ENCODE assay signal across 8 cellular contexts in the genomic region with DNA sequence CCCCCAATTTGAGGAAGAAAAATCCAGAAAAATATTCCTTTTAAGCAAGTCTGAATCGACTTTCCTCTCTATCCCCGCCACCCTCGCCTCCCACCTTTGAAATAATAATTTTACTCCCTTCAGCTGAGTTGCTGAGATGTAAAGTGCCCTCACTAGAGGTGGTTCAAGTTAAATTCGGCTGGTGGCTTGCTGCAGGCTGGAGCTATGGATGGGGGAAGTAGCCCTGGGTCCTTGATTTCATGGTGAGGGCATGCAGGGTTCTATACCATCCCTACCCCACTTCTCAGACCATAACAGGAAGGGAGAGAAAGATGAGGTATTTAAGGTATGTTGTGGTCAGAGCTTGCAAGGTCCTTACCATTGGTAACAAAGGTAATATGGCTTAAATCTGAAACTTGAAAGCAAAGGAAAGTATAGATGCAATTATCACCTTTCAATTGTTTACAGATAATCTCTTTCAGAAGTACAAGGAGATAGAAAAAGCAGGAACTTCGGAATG.
DNase-seq lines count a peak whose midpoint lies in the region; ATAC-seq and TF ChIP-seq lines count a peak whose summit lies in the region.

No MANE protein-coding gene starts in this region.

- H2BK12ac ChIP-seq in trophoblast cell (ENCODE audit: low read length) = peak overlapping the region; percentile 82

- no peak for TF ChIP-seq CTCF in choroid plexus epithelial cell (conservative IDR thresholded peaks at IDR 0.05; ENCODE audit: low read depth, low read length)

- no peak overlapping the region for H3K23ac ChIP-seq in trophoblast cell (ENCODE audit: low read length)

- H2AFZ ChIP-seq in trophoblast cell (ENCODE audit: insufficient read depth, low read length, poor library complexity) = no peak overlapping the region

- peak overlapping the region; percentile 57; the same call in 1 of the 2 replicates for H3K4me3 ChIP-seq in GM08714 (ENCODE audit: low read length)
- H3K4me3 ChIP-seq in choroid plexus epithelial cell (ENCODE audit: low read depth, low read length) = peak overlapping the region; percentile 68
- no peak overlapping the region for H3K4me3 ChIP-seq in trophoblast cell (ENCODE audit: low read depth, low read length)

- H4K91ac ChIP-seq in trophoblast cell (ENCODE audit: low read depth, low read length) = peak overlapping the region; percentile 20

- no CpG with 5 or more reads among the region's 5 CpGs for WGBS in trophoblast cell (ENCODE audit: extremely low coverage, insufficient coverage, insufficient read length)

- H3K4me2 ChIP-seq in trophoblast cell (ENCODE audit: low read length) = peak overlapping the region; percentile 51

- H3K79me1 ChIP-seq in trophoblast cell (ENCODE audit: low read length) = peaks cover 25% of the 10 kb centered on the region

- H2AK5ac ChIP-seq in trophoblast cell (ENCODE audit: low read length) = no peak overlapping the region

- H3K4me1 ChIP-seq in trophoblast cell (ENCODE audit: control insufficient read depth in 1 of 2, insufficient read depth in 2 of 2, low read length in 2 of 2) = peaks cover 15 to 17% of the 10 kb centered on the region in 2 experiments

- H3K9me3 ChIP-seq in trophoblast cell (ENCODE audit: insufficient read depth, low read depth, low read length) = no peaks in the 10 kb centered on the region

- H2BK120ac ChIP-seq in trophoblast cell (ENCODE audit: insufficient read depth, low read length, poor library complexity) = peak overlapping the region; percentile 83

- peak overlapping the region; percentile 99 for H3K27ac ChIP-seq in trophoblast cell (ENCODE audit: low read depth, low read length)

- peak overlapping the region; percentile 73 for H2BK5ac ChIP-seq in trophoblast cell (ENCODE audit: low read depth, low read length, poor library complexity)

- no peak overlapping the region for H4K12ac ChIP-seq in trophoblast cell (ENCODE audit: low read depth, low read length)

- peak overlapping the region; percentile 6 for H4K8ac ChIP-seq in trophoblast cell (ENCODE audit: low read depth, low read length)

- no peaks in the 10 kb centered on the region for H3K27me3 ChIP-seq in trophoblast cell (ENCODE audit: insufficient read depth, low read length)

- no peak overlapping the region for H3K9ac ChIP-seq in trophoblast cell (ENCODE audit: low read length)

- no peaks in the 10 kb centered on the region for H3K36me3 ChIP-seq in trophoblast cell (ENCODE audit: control insufficient read depth in 1 of 2, insufficient read depth in 2 of 2, low read length in 2 of 2)

- H3K79me2 ChIP-seq in trophoblast cell (ENCODE audit: control insufficient read depth, insufficient read depth, low read length, poor library complexity) = no peaks in the 10 kb centered on the region

- H3K14ac ChIP-seq in trophoblast cell (ENCODE audit: low read length) = no peak overlapping the region

- H3K4ac ChIP-seq in trophoblast cell (ENCODE audit: low read depth, low read length) = no peak overlapping the region

- peak; percentile 59 for DNase-seq in M059J (ENCODE audit: low read depth)
- DNase-seq in choroid plexus epithelial cell (ENCODE audit: low read depth) = peak; percentile 69
- DNase-seq in trophoblast cell = peak; percentile 13 to 17
- no peak for DNase-seq in HUDEP-2 (lab: John Stamatoyannopoulos, UW; ENCODE audit: unreplicated experiment in 76 of 76)
- DNase-seq in NCI-H1105 (lab: John Stamatoyannopoulos, UW) = no peak

- H3K18ac ChIP-seq in trophoblast cell (ENCODE audit: low read length) = no peak overlapping the region

- ATAC-seq in GM19328 (IDR thresholded peaks at IDR 0.05; ENCODE audit: unreplicated experiment) (no peak), GM18502 (IDR thresholded peaks at IDR 0.05; ENCODE audit: poor library complexity, unreplicated experiment) (no peak)

Comparison
In these comparisons a context has a peak if more than half of its experiments do, and no peak if none do; other contexts are left out.
1. DNase-seq: peak in M059J (single experiment), choroid plexus epithelial cell (single experiment) and trophoblast cell (2 of 2); none in HUDEP-2 (0 of 76) and NCI-H1105 (single experiment).